In the genomic region with DNA sequence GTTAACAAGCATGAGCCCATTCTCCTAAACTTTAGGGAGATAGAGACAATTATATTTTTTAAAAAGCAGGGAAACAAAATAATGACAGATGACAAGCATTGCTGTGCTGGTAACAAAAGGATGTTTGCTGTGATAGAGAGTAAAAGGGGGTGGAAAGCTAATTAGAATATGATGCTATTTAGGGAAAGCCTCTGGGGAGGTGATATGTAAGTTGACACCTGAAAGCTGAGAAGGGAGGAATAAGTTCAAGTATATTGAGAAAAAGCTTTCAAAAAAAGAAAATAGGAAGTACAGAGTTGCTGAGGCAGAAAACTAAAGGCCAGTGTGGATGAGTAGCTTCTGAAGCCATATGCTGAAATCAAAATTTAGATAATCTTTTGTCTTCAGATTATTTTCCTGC, we compare ENCODE assay signal across 17 cellular contexts.
"Had no signal": no experiment of that assay in that cellular context is flagged by ENCODE, and none has a peak within 500 bp of the region (broad histone marks: within the 10 kb centered on the region; RNA-seq: fewer than 3 reads in every experiment).

No MANE protein-coding gene starts in this region.

- H3K27ac Mint-ChIP-seq: activated CD4-positive, alpha-beta memory T cell treated with anti-CD3 and anti-CD28 coated beads for 36 hours; activated naive CD8-positive, alpha-beta T cell treated with anti-CD3 and anti-CD28 coated beads, Interleukin-2, amount 10 ng/mL, durations not matched to agents 7 days and 5 days; activated T-cell treated with anti-CD3 and anti-CD28 coated beads, Interleukin-2, amount 50 U/mL, for 72 hours; T-helper 2 cell treated with Interferon-gamma antibody and Interleukin-4, amounts not matched to agents 5 μg/mL and 100 μg/mL, for 36 hours had no signal

- H3K4me3 Mint-ChIP-seq: activated CD4-positive, alpha-beta memory T cell treated with anti-CD3 and anti-CD28 coated beads for 36 hours; activated naive CD8-positive, alpha-beta T cell treated with anti-CD3 and anti-CD28 coated beads, Interleukin-2, amount 10 ng/mL, durations not matched to agents 7 days and 5 days; activated T-cell treated with anti-CD3 and anti-CD28 coated beads, Interleukin-2, amount 50 U/mL, for 72 hours; neural crest cell; stimulated activated naive CD8-positive, alpha-beta T cell treated with anti-CD3 and anti-CD28 coated beads, Interleukin-15, amount 100 ng/mL, for 72 hours; T-helper 2 cell treated with Interferon-gamma antibody and Interleukin-4, amounts not matched to agents 5 μg/mL and 100 μg/mL, for 36 hours had no signal

- H3K4me3 ChIP-seq: breast epithelium, ovary, thoracic aorta, vagina had no signal

- H3K27me3 Mint-ChIP-seq: activated CD4-positive, alpha-beta memory T cell treated with anti-CD3 and anti-CD28 coated beads for 36 hours; activated naive CD8-positive, alpha-beta T cell treated with anti-CD3 and anti-CD28 coated beads, Interleukin-2, amount 10 ng/mL, durations not matched to agents 7 days and 5 days; stimulated activated naive CD8-positive, alpha-beta T cell treated with anti-CD3 and anti-CD28 coated beads, Interleukin-15, amount 100 ng/mL, for 72 hours had no signal

- H3K4me1 Mint-ChIP-seq: activated naive CD8-positive, alpha-beta T cell treated with anti-CD3 and anti-CD28 coated beads, Interleukin-2, amount 10 ng/mL, durations not matched to agents 7 days and 5 days; neural crest cell; stimulated activated naive CD8-positive, alpha-beta T cell treated with anti-CD3 and anti-CD28 coated beads, Interleukin-15, amount 100 ng/mL, for 72 hours had no signal

- H3K4me1 ChIP-seq: breast epithelium, vagina had no signal

- H3K27me3 ChIP-seq: breast epithelium, ovary, vagina had no signal

- DNase-seq: activated CD4-positive, alpha-beta memory T cell treated with anti-CD3 and anti-CD28 coated beads for 36 hours; activated CD4-positive, alpha-beta T cell treated with anti-CD3 and anti-CD28 coated beads for 1 hour; activated gamma-delta T cell treated with Interleukin-2 at 50 U/mL for 16 hours; activated naive CD8-positive, alpha-beta T cell treated with anti-CD3 and anti-CD28 coated beads, Interleukin-2, amount 10 ng/mL, durations not matched to agents 7 days and 5 days; activated T-cell treated with anti-CD3 and anti-CD28 coated beads, Interleukin-2, amount 50 U/mL, for 72 hours; aorta; foreskin fibroblast; left ventricle myocardium superior; ovary; stimulated activated CD4-positive, alpha-beta T cell treated with anti-CD3 and anti-CD28 coated beads, Interleukin-4, amount 100 ng/mL, for 1 hour; stimulated activated naive CD8-positive, alpha-beta T cell treated with anti-CD3 and anti-CD28 coated beads, Interleukin-15, amount 100 ng/mL, for 72 hours had no signal

- ATAC-seq: activated T-cell treated with anti-CD3 and anti-CD28 coated beads, Interleukin-2, amount 50 U/mL, for 72 hours; esophagus mucosa; left ventricle myocardium superior; stimulated activated naive CD8-positive, alpha-beta T cell treated with anti-CD3 and anti-CD28 coated beads, Interleukin-15, amount 100 ng/mL, for 72 hours had no signal

- H3K27ac ChIP-seq: breast epithelium, ovary, thoracic aorta, vagina had no signal

- H3K36me3 Mint-ChIP-seq: activated CD4-positive, alpha-beta memory T cell treated with anti-CD3 and anti-CD28 coated beads for 36 hours; activated naive CD8-positive, alpha-beta T cell treated with anti-CD3 and anti-CD28 coated beads, Interleukin-2, amount 10 ng/mL, durations not matched to agents 7 days and 5 days had no signal

- H3K36me3 ChIP-seq: breast epithelium, ovary, thoracic aorta, vagina had no signal

- H3K9me3 ChIP-seq: ovary, thoracic aorta, vagina had no signal
